In genomic region chr1:65066766-65067490, GRCh38 we compare ENCODE assay signal across 8 cellular contexts.
DNase-seq lines count a peak whose midpoint lies in the region; ATAC-seq and TF ChIP-seq lines count a peak whose summit lies in the region.

No MANE protein-coding gene starts in this region.

- H3K27me3 ChIP-seq in suprapubic skin, result no peaks in the 10 kb centered on the region

- peak overlapping the region; percentile 91 for H3K27ac Mint-ChIP-seq in activated naive CD4-positive, alpha-beta T cell treated with anti-CD3 and anti-CD28 coated beads, Interleukin-2, amount 50 U/mL, for 24 hours

- peaks cover 69% of the 10 kb centered on the region for H3K4me1 Mint-ChIP-seq in activated naive CD4-positive, alpha-beta T cell treated with anti-CD3 and anti-CD28 coated beads, Interleukin-2, amount 50 U/mL, for 24 hours

- H3K4me1 ChIP-seq in suprapubic skin, result peaks cover 46% of the 10 kb centered on the region

- peak overlapping the region; percentile 100 for H3K27ac ChIP-seq in suprapubic skin

- H3K4me3 ChIP-seq in AG10803 (ENCODE audit: low read length) (peak overlapping the region; percentile 84), suprapubic skin (peak overlapping the region; percentile 79)

- H3K9me3 ChIP-seq in suprapubic skin, result no peaks in the 10 kb centered on the region

- no peaks in the 10 kb centered on the region for H3K9me3 Mint-ChIP-seq in activated naive CD4-positive, alpha-beta T cell treated with anti-CD3 and anti-CD28 coated beads, Interleukin-2, amount 50 U/mL, for 24 hours

- no peak for TF ChIP-seq EP300 in suprapubic skin (IDR thresholded peaks at IDR 0.05)

- TF ChIP-seq CTCF in AG10803 (conservative IDR thresholded peaks at IDR 0.05; ENCODE audit: low read length) (no peak), suprapubic skin (IDR thresholded peaks at IDR 0.05) (no peak)

- no peaks in the 10 kb centered on the region for H3K36me3 Mint-ChIP-seq in activated naive CD4-positive, alpha-beta T cell treated with anti-CD3 and anti-CD28 coated beads, Interleukin-2, amount 50 U/mL, for 24 hours

- DNase-seq in AG10803 (ENCODE audit: low read depth), result peak; percentile 88
- peak; percentile 68 for DNase-seq in HT1080 (ENCODE audit: low read depth)
- DNase-seq in glomerular visceral epithelial cell (ENCODE audit: extremely low spot score), result peak; percentile 69
- peak; percentile 74 for DNase-seq in occipital lobe (lab: John Stamatoyannopoulos, UW)
- peak; percentile 96 to 97 for DNase-seq in suprapubic skin (ENCODE audit: low spot score in 2 of 2)

- WGBS in suprapubic skin, result 0% methylated on average over 23 of the region's 101 CpGs

- H3K4me3 Mint-ChIP-seq in activated naive CD4-positive, alpha-beta T cell treated with anti-CD3 and anti-CD28 coated beads, Interleukin-2, amount 50 U/mL, for 24 hours, result peak overlapping the region; percentile 91

- peak in 1 of 2 donors; percentile 84 for TF ChIP-seq POLR2A in suprapubic skin (IDR thresholded peaks at IDR 0.05)

- no peaks in the 10 kb centered on the region for H3K27me3 Mint-ChIP-seq in activated naive CD4-positive, alpha-beta T cell treated with anti-CD3 and anti-CD28 coated beads, Interleukin-2, amount 50 U/mL, for 24 hours

- ATAC-seq in GM19023 (IDR thresholded peaks at IDR 0.05; ENCODE audit: unreplicated experiment) (peak; percentile 45), SK-N-SH treated with all-trans-retinoic acid at 6 μM for 48 hours (peak; percentile 63)

- H3K36me3 ChIP-seq in suprapubic skin, result no peaks in the 10 kb centered on the region

TF ChIP-seq in SK-N-SH treated with all-trans-retinoic acid at 6 μM for 48 hours, 23 proteins besides CTCF, POLR2A, EP300 and RAD21:
- TF ChIP-seq ISL1 (CRISPR knock-in tag; IDR thresholded peaks at IDR 0.05) (no peak), ZC3H10 (CRISPR knock-in tag; IDR thresholded peaks at IDR 0.05) (no peak), ZFP3 (CRISPR knock-in tag; IDR thresholded peaks at IDR 0.05) (no peak), TOX (CRISPR knock-in tag; IDR thresholded peaks at IDR 0.05; ENCODE audit: borderline replicate concordance) (no peak), CSDC2 (CRISPR knock-in tag; IDR thresholded peaks at IDR 0.05) (no peak), GLIS3 (CRISPR knock-in tag; IDR thresholded peaks at IDR 0.05) (no peak), ESRRG (CRISPR knock-in tag; IDR thresholded peaks at IDR 0.05) (no peak)
- TF ChIP-seq, protein P1, sequence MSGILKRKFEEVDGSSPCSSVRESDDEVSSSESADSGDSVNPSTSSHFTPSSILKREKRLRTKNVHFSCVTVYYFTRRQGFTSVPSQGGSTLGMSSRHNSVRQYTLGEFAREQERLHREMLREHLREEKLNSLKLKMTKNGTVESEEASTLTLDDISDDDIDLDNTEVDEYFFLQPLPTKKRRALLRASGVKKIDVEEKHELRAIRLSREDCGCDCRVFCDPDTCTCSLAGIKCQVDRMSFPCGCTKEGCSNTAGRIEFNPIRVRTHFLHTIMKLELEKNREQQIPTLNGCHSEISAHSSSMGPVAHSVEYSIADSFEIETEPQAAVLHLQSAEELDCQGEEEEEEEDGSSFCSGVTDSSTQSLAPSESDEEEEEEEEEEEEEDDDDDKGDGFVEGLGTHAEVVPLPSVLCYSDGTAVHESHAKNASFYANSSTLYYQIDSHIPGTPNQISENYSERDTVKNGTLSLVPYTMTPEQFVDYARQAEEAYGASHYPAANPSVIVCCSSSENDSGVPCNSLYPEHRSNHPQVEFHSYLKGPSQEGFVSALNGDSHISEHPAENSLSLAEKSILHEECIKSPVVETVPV (CRISPR knock-in tag; IDR thresholded peaks at IDR 0.05), result no peak
- TF ChIP-seq, protein P2, sequence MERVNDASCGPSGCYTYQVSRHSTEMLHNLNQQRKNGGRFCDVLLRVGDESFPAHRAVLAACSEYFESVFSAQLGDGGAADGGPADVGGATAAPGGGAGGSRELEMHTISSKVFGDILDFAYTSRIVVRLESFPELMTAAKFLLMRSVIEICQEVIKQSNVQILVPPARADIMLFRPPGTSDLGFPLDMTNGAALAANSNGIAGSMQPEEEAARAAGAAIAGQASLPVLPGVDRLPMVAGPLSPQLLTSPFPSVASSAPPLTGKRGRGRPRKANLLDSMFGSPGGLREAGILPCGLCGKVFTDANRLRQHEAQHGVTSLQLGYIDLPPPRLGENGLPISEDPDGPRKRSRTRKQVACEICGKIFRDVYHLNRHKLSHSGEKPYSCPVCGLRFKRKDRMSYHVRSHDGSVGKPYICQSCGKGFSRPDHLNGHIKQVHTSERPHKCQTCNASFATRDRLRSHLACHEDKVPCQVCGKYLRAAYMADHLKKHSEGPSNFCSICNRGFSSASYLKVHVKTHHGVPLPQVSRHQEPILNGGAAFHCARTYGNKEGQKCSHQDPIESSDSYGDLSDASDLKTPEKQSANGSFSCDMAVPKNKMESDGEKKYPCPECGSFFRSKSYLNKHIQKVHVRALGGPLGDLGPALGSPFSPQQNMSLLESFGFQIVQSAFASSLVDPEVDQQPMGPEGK (CRISPR knock-in tag; IDR thresholded peaks at IDR 0.05; ENCODE audit: borderline replicate concordance), result no peak

Comparison
In these comparisons a context has a peak if more than half of its experiments do, and no peak if none do; other contexts are left out.
1. Peak in every context shown above with its lines: DNase-seq, ATAC-seq, H3K4me3 ChIP-seq and H3K27ac ChIP-seq.